1 cellular context compared by ENCODE assay signal in the genomic region with DNA sequence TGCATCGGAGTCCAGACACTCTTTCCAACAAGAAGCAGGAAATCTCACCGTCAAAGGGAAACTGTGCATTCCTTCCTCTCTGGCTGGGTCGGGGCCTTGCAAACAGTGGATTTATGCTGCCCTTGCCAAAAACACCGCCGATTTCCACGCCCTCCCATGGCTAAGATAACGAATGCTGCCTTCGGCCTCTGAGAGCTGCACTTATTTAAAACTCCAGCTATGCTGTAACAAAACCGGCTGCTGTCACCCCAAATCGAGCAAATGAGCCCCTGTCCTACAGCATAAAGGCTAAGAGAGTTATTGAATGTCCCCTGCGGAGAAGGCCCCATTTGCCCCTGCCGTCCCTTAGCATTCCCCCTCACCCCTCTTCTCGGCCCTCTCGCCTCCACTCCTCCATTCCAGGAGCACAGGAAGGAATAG.
TF ChIP-seq lines count a peak whose summit lies in the region.

No MANE protein-coding gene starts in this region.

TF ChIP-seq in H1, 55 proteins besides CTCF, POLR2A, EP300 and RAD21:
- TF ChIP-seq SP1 (IDR thresholded peaks at IDR 0.05; ENCODE audit: low read depth, low read length) (no peak), GABPA (IDR thresholded peaks at IDR 0.05; ENCODE audit: borderline replicate concordance, insufficient read depth, low read length) (no peak), SIRT6 (IDR thresholded peaks at IDR 0.05; ENCODE audit: low read length) (no peak), KDM4A (IDR thresholded peaks at IDR 0.05; ENCODE audit: low read depth, low read length, severe bottlenecking) (no peak)
